In the genomic region with DNA sequence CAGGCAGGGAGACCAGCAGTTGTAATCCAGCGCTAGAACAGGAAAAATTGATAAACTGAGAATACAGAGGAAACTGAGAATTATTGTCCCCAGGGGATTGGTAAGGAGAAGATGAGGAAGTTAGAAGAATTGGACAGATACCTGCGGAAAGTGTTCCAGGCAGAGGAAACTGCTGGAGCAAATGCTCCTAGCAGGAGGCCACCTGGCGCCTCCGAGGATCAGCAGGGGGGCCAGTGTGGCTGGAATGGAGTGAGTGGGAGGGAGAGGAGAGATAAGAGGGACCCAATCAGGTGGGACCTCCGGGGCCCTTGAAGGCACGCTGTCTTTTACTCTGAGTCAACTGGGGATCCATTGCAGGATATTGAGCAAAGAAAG, we compare ENCODE assay signal across 8 cellular contexts. TPM values are rescaled to one million over a fixed set of nuclear protein-coding genes. Genes with fewer than 3 reads are reported as not detected.
DNase-seq lines count a peak whose midpoint lies in the region; ATAC-seq lines count a peak whose summit lies in the region.

No MANE protein-coding gene starts in this region.

- intact Hi-C loops in activated T-helper 2 cell treated with anti-CD3 and anti-CD28 coated beads, Interferon-gamma antibody, Interleukin-2, Interleukin-4, amounts not matched to agents 10 μg/mL and 5 μg/mL and 100 μg/mL, durations not matched to agents 14 hours and 24 hours and 36 hours (cut with micrococcal nuclease) = loop anchor here (5.0 to 10.0 kb wide), 3 partner anchors 456 to 703 kb away; a partner anchor contains a TSS

- H3K36me3 Mint-ChIP-seq in activated naive CD4-positive, alpha-beta T cell treated with anti-CD3 and anti-CD28 coated beads, Interleukin-2, amount 10 ng/mL, durations not matched to agents 7 days and 5 days = peaks cover 35% of the 10 kb centered on the region
- peaks cover 32% of the 10 kb centered on the region for H3K36me3 Mint-ChIP-seq in activated T-helper 2 cell treated with anti-CD3 and anti-CD28 coated beads, Interferon-gamma antibody, Interleukin-2, Interleukin-4, amounts not matched to agents 10 μg/mL and 5 μg/mL and 100 μg/mL, durations not matched to agents 14 hours and 24 hours and 36 hours (ENCODE audit: low read depth)

- peak overlapping the region; percentile 95 for H3K27ac Mint-ChIP-seq in activated naive CD4-positive, alpha-beta T cell treated with anti-CD3 and anti-CD28 coated beads, Interleukin-2, amount 10 ng/mL, durations not matched to agents 7 days and 5 days
- H3K27ac Mint-ChIP-seq in activated T-helper 2 cell treated with anti-CD3 and anti-CD28 coated beads, Interferon-gamma antibody, Interleukin-2, Interleukin-4, amounts not matched to agents 10 μg/mL and 5 μg/mL and 100 μg/mL, durations not matched to agents 14 hours and 24 hours and 36 hours = peak overlapping the region; percentile 90

- no peak for ATAC-seq in GM18873 (IDR thresholded peaks at IDR 0.05; ENCODE audit: low FRiP score, unreplicated experiment)

- peak overlapping the region; percentile 98 for H3K4me3 Mint-ChIP-seq in activated naive CD4-positive, alpha-beta T cell treated with anti-CD3 and anti-CD28 coated beads, Interleukin-2, amount 10 ng/mL, durations not matched to agents 7 days and 5 days
- H3K4me3 Mint-ChIP-seq in activated T-helper 2 cell treated with anti-CD3 and anti-CD28 coated beads, Interferon-gamma antibody, Interleukin-2, Interleukin-4, amounts not matched to agents 10 μg/mL and 5 μg/mL and 100 μg/mL, durations not matched to agents 14 hours and 24 hours and 36 hours (ENCODE audit: low read depth) = peak overlapping the region; percentile 96

- no peaks in the 10 kb centered on the region for H3K27me3 Mint-ChIP-seq in activated naive CD4-positive, alpha-beta T cell treated with anti-CD3 and anti-CD28 coated beads, Interleukin-2, amount 10 ng/mL, durations not matched to agents 7 days and 5 days
- no peaks in the 10 kb centered on the region for H3K27me3 Mint-ChIP-seq in activated T-helper 2 cell treated with anti-CD3 and anti-CD28 coated beads, Interferon-gamma antibody, Interleukin-2, Interleukin-4, amounts not matched to agents 10 μg/mL and 5 μg/mL and 100 μg/mL, durations not matched to agents 14 hours and 24 hours and 36 hours (ENCODE audit: low read depth)

- no peaks in the 10 kb centered on the region for H3K9me3 Mint-ChIP-seq in activated naive CD4-positive, alpha-beta T cell treated with anti-CD3 and anti-CD28 coated beads, Interleukin-2, amount 10 ng/mL, durations not matched to agents 7 days and 5 days
- no peaks in the 10 kb centered on the region for H3K9me3 Mint-ChIP-seq in activated T-helper 2 cell treated with anti-CD3 and anti-CD28 coated beads, Interferon-gamma antibody, Interleukin-2, Interleukin-4, amounts not matched to agents 10 μg/mL and 5 μg/mL and 100 μg/mL, durations not matched to agents 14 hours and 24 hours and 36 hours

- CTCF ChIA-PET in activated naive CD4-positive, alpha-beta T cell treated with anti-CD3 and anti-CD28 coated beads, Interleukin-2, amount 10 ng/mL, durations not matched to agents 7 days and 5 days (lab: Charles Lee) = interaction anchor here (1.7 to 4.6 kb wide), 2 partner anchors 32 to 43 kb away, joined by 7 to 48 read pairs; no protein-coding TSS in a partner anchor

- no peak for DNase-seq in activated naive CD4-positive, alpha-beta T cell treated with anti-CD3 and anti-CD28 coated beads, Interleukin-2, amount 10 ng/mL, durations not matched to agents 7 days and 5 days
- DNase-seq in activated naive CD4-positive, alpha-beta T cell treated with Interleukin-2 at 50 U/mL for 16 hours = no peak
- DNase-seq in activated T-helper 2 cell treated with anti-CD3 and anti-CD28 coated beads, Interferon-gamma antibody, Interleukin-2, Interleukin-4, amounts not matched to agents 10 μg/mL and 5 μg/mL and 100 μg/mL, durations not matched to agents 14 hours and 24 hours and 36 hours (ENCODE audit: low spot score) = no peak
- DNase-seq in iPS-NIHi7 (ENCODE audit: extremely low spot score) (peak; percentile 74), superior temporal gyrus (ENCODE audit: extremely low spot score) (peak; percentile 40), activated gamma-delta T cell (lab: John Stamatoyannopoulos, UW) (no peak), DMS53 treated with DMSO at 0.1 percent for 48 hours (lab: John Stamatoyannopoulos, UW; ENCODE audit: unreplicated experiment) (no peak)

- peaks cover 45% of the 10 kb centered on the region for H3K4me1 Mint-ChIP-seq in activated naive CD4-positive, alpha-beta T cell treated with anti-CD3 and anti-CD28 coated beads, Interleukin-2, amount 10 ng/mL, durations not matched to agents 7 days and 5 days
- H3K4me1 Mint-ChIP-seq in activated T-helper 2 cell treated with anti-CD3 and anti-CD28 coated beads, Interferon-gamma antibody, Interleukin-2, Interleukin-4, amounts not matched to agents 10 μg/mL and 5 μg/mL and 100 μg/mL, durations not matched to agents 14 hours and 24 hours and 36 hours (ENCODE audit: low read depth) = peaks cover 41% of the 10 kb centered on the region

RNA-seq across cellular contexts. Expression of a gene that starts 0.7 kb away (rescaled TPM):
- total RNA-seq in activated T-helper 2 cell treated with anti-CD3 and anti-CD28 coated beads, Interferon-gamma antibody, Interleukin-2, Interleukin-4, amounts not matched to agents 10 μg/mL and 5 μg/mL and 100 μg/mL, durations not matched to agents 14 hours and 24 hours and 36 hours = 560 and 569 TPM in 2 replicates

Comparison
In these comparisons a context has a peak if more than half of its experiments do, and no peak if none do; other contexts are left out.
1. DNase-seq: peak in iPS-NIHi7 (single experiment) and superior temporal gyrus (single experiment); none in activated naive CD4-positive, alpha-beta T cell treated with anti-CD3 and anti-CD28 coated beads, Interleukin-2, amount 10 ng/mL, durations not matched to agents 7 days and 5 days (single experiment), activated naive CD4-positive, alpha-beta T cell treated with Interleukin-2 at 50 U/mL for 16 hours (single experiment), activated T-helper 2 cell treated with anti-CD3 and anti-CD28 coated beads, Interferon-gamma antibody, Interleukin-2, Interleukin-4, amounts not matched to agents 10 μg/mL and 5 μg/mL and 100 μg/mL, durations not matched to agents 14 hours and 24 hours and 36 hours (single experiment), activated gamma-delta T cell (single experiment) and DMS53 treated with DMSO at 0.1 percent for 48 hours (single experiment).